Comparison of ENCODE assay signal across 22 cellular contexts in the genomic region with DNA sequence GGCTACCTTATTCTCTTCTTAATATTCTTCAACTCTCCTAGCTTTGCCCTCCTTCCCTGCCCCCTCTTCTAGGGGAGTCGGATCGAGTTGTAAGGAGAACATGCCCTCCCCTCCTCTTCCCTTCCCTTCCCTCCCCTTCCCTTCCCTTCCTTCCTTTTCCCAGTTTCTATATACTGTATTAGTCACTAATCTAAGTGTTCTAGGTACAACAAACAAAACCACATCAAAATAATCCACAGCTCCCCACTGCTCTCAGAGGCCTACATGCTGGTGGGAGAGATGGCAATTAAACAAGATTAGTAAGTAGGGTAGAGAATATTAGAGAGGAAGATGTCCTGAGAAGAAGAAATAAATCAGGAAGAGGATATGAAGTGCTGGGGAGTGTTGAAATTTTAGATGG.
DNase-seq lines count a peak whose midpoint lies in the region; ATAC-seq and TF ChIP-seq lines count a peak whose summit lies in the region.
"Had no signal": no experiment of that assay in that cellular context is flagged by ENCODE, and none has a peak within 500 bp of the region (broad histone marks: within the 10 kb centered on the region; RNA-seq: fewer than 3 reads in every experiment).

No MANE protein-coding gene starts in this region.

- no peak for ATAC-seq in activated naive CD8-positive, alpha-beta T cell treated with anti-CD3 and anti-CD28 coated beads, Interleukin-2, amount 50 U/mL, for 24 hours
- no peak for ATAC-seq in GM18498 (IDR thresholded peaks at IDR 0.05; ENCODE audit: unreplicated experiment)
- ATAC-seq: A549, GM12878, GM23338, HCT116 had no signal

- DNase-seq in activated naive CD8-positive, alpha-beta T cell treated with anti-CD3 and anti-CD28 coated beads, Interleukin-2, amount 50 U/mL, for 24 hours, result no peak
- DNase-seq in SW480 (ENCODE audit: low spot score), result peak; percentile 32
- DNase-seq in neural crest cell (ENCODE audit: low read depth, low spot score), result no peak
- no peak for DNase-seq in NCI-H128 (lab: John Stamatoyannopoulos, UW; ENCODE audit: unreplicated experiment)
- DNase-seq: 8988T; ACHN; AML-193; BE2C; CD4-positive, alpha-beta T cell; CD8-positive, alpha-beta memory T cell; DMS 273 treated with DMSO at 0.1 percent for 48 hours; DMS79; EL; GDM1; H9 had no signal

- TF ChIP-seq CTCF in neural crest cell (conservative IDR thresholded peaks at IDR 0.05), result no peak

- H3K27me3 Mint-ChIP-seq in activated naive CD8-positive, alpha-beta T cell, result no peaks in the 10 kb centered on the region
- H3K27me3 Mint-ChIP-seq in activated naive CD8-positive, alpha-beta T cell treated with anti-CD3 and anti-CD28 coated beads, Interleukin-2, amount 50 U/mL, for 24 hours, result no peaks in the 10 kb centered on the region
- H3K27me3 Mint-ChIP-seq in neural crest cell (ENCODE audit: low read depth), result no peaks in the 10 kb centered on the region
- H3K27me3 Mint-ChIP-seq: CD4-positive, alpha-beta T cell; CD8-positive, alpha-beta memory T cell had no signal

- no peaks in the 10 kb centered on the region for H3K36me3 Mint-ChIP-seq in activated naive CD8-positive, alpha-beta T cell
- H3K36me3 Mint-ChIP-seq in activated naive CD8-positive, alpha-beta T cell treated with anti-CD3 and anti-CD28 coated beads, Interleukin-2, amount 50 U/mL, for 24 hours (ENCODE audit: low read depth), result peaks cover 10% of the 10 kb centered on the region
- H3K36me3 Mint-ChIP-seq in neural crest cell (ENCODE audit: low read depth), result peaks cover 8% of the 10 kb centered on the region
- H3K36me3 Mint-ChIP-seq: CD8-positive, alpha-beta memory T cell had no signal

- H3K4me1 Mint-ChIP-seq in activated naive CD8-positive, alpha-beta T cell (ENCODE audit: low read depth), result peaks cover 25% of the 10 kb centered on the region
- H3K4me1 Mint-ChIP-seq in activated naive CD8-positive, alpha-beta T cell treated with anti-CD3 and anti-CD28 coated beads, Interleukin-2, amount 50 U/mL, for 24 hours, result peaks cover 16% of the 10 kb centered on the region
- peaks cover 3% of the 10 kb centered on the region for H3K4me1 Mint-ChIP-seq in neural crest cell

- H3K9me3 Mint-ChIP-seq in activated naive CD8-positive, alpha-beta T cell (ENCODE audit: low read depth), result no peaks in the 10 kb centered on the region
- no peaks in the 10 kb centered on the region for H3K9me3 Mint-ChIP-seq in activated naive CD8-positive, alpha-beta T cell treated with anti-CD3 and anti-CD28 coated beads, Interleukin-2, amount 50 U/mL, for 24 hours
- H3K9me3 Mint-ChIP-seq in neural crest cell, result peaks cover 3% of the 10 kb centered on the region
- H3K9me3 Mint-ChIP-seq: CD4-positive, alpha-beta T cell; CD8-positive, alpha-beta memory T cell; GM23338; H9 had no signal

- no peak overlapping the region for H3K4me3 Mint-ChIP-seq in activated naive CD8-positive, alpha-beta T cell
- H3K4me3 Mint-ChIP-seq in activated naive CD8-positive, alpha-beta T cell treated with anti-CD3 and anti-CD28 coated beads, Interleukin-2, amount 50 U/mL, for 24 hours, result no peak overlapping the region
- no peak overlapping the region for H3K4me3 Mint-ChIP-seq in neural crest cell
- H3K4me3 Mint-ChIP-seq: CD14-positive monocyte; CD4-positive, alpha-beta T cell; CD8-positive, alpha-beta memory T cell; GM23338; H9 had no signal

- H3K27ac Mint-ChIP-seq in activated naive CD8-positive, alpha-beta T cell, result peak overlapping the region; percentile 58
- H3K27ac Mint-ChIP-seq in activated naive CD8-positive, alpha-beta T cell treated with anti-CD3 and anti-CD28 coated beads, Interleukin-2, amount 50 U/mL, for 24 hours, result no peak overlapping the region
- peak overlapping the region; percentile 85 for H3K27ac Mint-ChIP-seq in neural crest cell (ENCODE audit: unreplicated experiment)
- H3K27ac Mint-ChIP-seq: CD4-positive, alpha-beta T cell; GM23338 had no signal
